2 cellular contexts compared by ENCODE assay signal in the genomic region with DNA sequence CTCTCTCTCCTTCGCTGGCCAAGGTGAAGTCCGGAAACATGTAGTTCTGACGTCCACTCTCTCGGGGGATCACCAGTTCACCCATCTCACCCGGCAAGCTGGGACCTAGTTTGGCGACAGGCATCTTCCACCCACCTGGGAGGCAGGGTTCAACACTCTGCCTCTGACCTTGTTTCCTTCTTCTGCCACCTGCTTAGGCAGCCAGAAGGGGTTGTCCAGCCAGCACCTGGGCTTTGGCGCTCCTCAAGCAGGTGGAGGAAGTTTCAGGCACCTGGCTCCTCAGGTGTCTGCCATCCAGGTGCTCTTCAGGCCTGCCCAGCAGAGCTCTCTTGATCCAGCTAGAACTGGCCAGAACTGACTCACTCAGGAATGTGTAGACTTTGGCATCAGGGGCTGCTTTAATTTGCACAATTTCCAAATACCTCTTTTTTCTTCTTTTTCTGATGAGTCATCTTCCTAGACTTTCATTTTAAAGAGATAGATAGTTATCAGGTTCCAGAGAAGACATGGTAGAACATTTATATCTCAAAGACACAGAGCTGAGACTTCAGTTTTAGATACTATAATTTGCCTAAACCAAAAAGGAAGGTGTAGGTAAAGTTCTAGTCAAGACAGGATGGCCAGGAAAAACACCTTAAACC.
A peak's percentile ranks its signal among the peaks of the same experiment; 100 is the strongest.
TF ChIP-seq lines count a peak whose summit lies in the region.
"Not testable (repeated sequence)": the region's sequence is repeated elsewhere in the genome, so short reads cannot be mapped to it uniquely, and the experiment has no call there.

No MANE protein-coding gene starts in this region.

TF ChIP-seq in A549, 52 proteins besides CTCF, POLR2A, EP300 and RAD21:
- TF ChIP-seq FOSL2 (IDR thresholded peaks at IDR 0.05): not testable (repeated sequence)
- peak; percentile 24; the same call in 1 of the 2 replicates for TF ChIP-seq FOSL2 (CRISPR knock-in tag; IDR thresholded peaks at IDR 0.05)

TF ChIP-seq in K562, 482 proteins besides CTCF, POLR2A, EP300 and RAD21:
- TF ChIP-seq ZNF316 (IDR thresholded peaks at IDR 0.05) (peak; percentile 91), SMARCE1 (IDR thresholded peaks at IDR 0.05) (peak; percentile 59; the same call in 1 of the 2 replicates), SMARCC2 (IDR thresholded peaks at IDR 0.05; ENCODE audit: low read depth) (peak; percentile 54; the same call in 1 of the 2 replicates), ESRRA (IDR thresholded peaks at IDR 0.05; ENCODE audit: borderline replicate concordance, low read depth) (peak; percentile 30; the same call in 1 of the 2 replicates), MAFF (IDR thresholded peaks at IDR 0.05; ENCODE audit: low read length) (peak; percentile 52; the same call in 1 of the 2 replicates), FOSL1 (tag; conservative IDR thresholded peaks at IDR 0.05) (peak; percentile 70), CTBP1 (IDR thresholded peaks at IDR 0.05; ENCODE audit: borderline replicate concordance) (peak; percentile 55; the same call in 1 of the 2 replicates), DPF2 (IDR thresholded peaks at IDR 0.05) (peak; percentile 52; the same call in 1 of the 2 replicates), KLF16 (IDR thresholded peaks at IDR 0.05) (peak; percentile 46; the same call in 1 of the 2 replicates), MAFG (tag; conservative IDR thresholded peaks at IDR 0.05) (peak; percentile 96), NFE2L1 (tag; IDR thresholded peaks at IDR 0.05; ENCODE audit: borderline replicate concordance, low read depth) (peak; percentile 91), MAFK (IDR thresholded peaks at IDR 0.05; ENCODE audit: low read length) (peak; percentile 29; the same call in 1 of the 2 replicates), NFE2 (IDR thresholded peaks at IDR 0.05; ENCODE audit: low read depth) (peak; percentile 66), C11orf30 (IDR thresholded peaks at IDR 0.05; ENCODE audit: low read depth) (peak; percentile 89), ATF3 (IDR thresholded peaks at IDR 0.05) (peak; percentile 77), CEBPB (tag; IDR thresholded peaks at IDR 0.05) (0 out of 2 replicates have a peak, but pooled peaks have one; percentile 15), SMARCA4 (IDR thresholded peaks at IDR 0.05) (peak; percentile 62; the same call in 1 of the 2 replicates), BACH1 (tag; IDR thresholded peaks at IDR 0.05) (peak; percentile 41; the same call in 1 of the 2 replicates), NR4A1 (tag; IDR thresholded peaks at IDR 0.05) (0 out of 2 replicates have a peak, but pooled peaks have one; percentile 38), ARID1B (IDR thresholded peaks at IDR 0.05) (peak; percentile 46; the same call in 1 of the 2 replicates)
- TF ChIP-seq, protein P1, sequence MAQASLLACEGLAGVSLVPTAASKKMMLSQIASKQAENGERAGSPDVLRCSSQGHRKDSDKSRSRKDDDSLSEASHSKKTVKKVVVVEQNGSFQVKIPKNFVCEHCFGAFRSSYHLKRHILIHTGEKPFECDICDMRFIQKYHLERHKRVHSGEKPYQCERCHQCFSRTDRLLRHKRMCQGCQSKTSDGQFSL (CRISPR knock-in tag; IDR thresholded peaks at IDR 0.05): not testable (repeated sequence)
- TF ChIP-seq, protein P1 (tag; IDR thresholded peaks at IDR 0.05): 0 out of 4 replicates have a peak, but pooled peaks of 1 of the 2 experiments have one; percentile 36
- not testable (repeated sequence) for TF ChIP-seq ATF3 (CRISPR knock-in tag; conservative IDR thresholded peaks at IDR 0.05); NR4A1 (CRISPR knock-in tag; IDR thresholded peaks at IDR 0.05)
